ENCODE assay signal across 8 cellular contexts in genomic region chr1:212284744-212285684, GRCh38. TPM values are rescaled to one million over a fixed set of nuclear protein-coding genes. Genes with fewer than 3 reads are reported as not detected.
A peak's percentile ranks its signal among the peaks of the same experiment; 100 is the strongest.
DNase-seq lines count a peak whose midpoint lies in the region; ATAC-seq lines count a peak whose summit lies in the region.

Gene PPP2R5A (plus strand): TSS chr1:212285410. CDS start chr1:212286111, 701 bp downstream.

- peak within 1 kb of the TSS; percentile 95 to 97 for H3K27ac Mint-ChIP-seq in effector memory CD8-positive, alpha-beta T cell
- peak within 1 kb of the TSS; percentile 99 for H3K27ac Mint-ChIP-seq in memory B cell

- peak; percentile 100 for DNase-seq in COLO668 (lab: John Stamatoyannopoulos, UW; ENCODE audit: unreplicated experiment)
- DNase-seq in HT-29 (ENCODE audit: low spot score), result peak; percentile 98
- DNase-seq in NOMO-1 (lab: John Stamatoyannopoulos, UW; ENCODE audit: unreplicated experiment in 2 of 2), result peak; percentile 99
- peak; percentile 97 for DNase-seq in activated CD8-positive, alpha-beta memory T cell treated with anti-CD3 and anti-CD28 coated beads for 4 hours (ENCODE audit: low read depth in 2 of 2)
- DNase-seq in effector memory CD8-positive, alpha-beta T cell, result peak; percentile 96 to 97 (median 97)
- DNase-seq in memory B cell (ENCODE audit: low spot score in 2 of 2), result peak; percentile 92 to 97
- DNase-seq in stimulated activated CD8-positive, alpha-beta memory T cell treated with anti-CD3 and anti-CD28 coated beads, Interleukin-12 subunit alpha, Interleukin-12 subunit beta, amount 100 ng/mL, for 4 hours (ENCODE audit: low read depth), result peak; percentile 98

- H3K36me3 Mint-ChIP-seq in effector memory CD8-positive, alpha-beta T cell (ENCODE audit: insufficient read depth), result peaks cover 19% of the 10 kb centered on the region
- H3K36me3 Mint-ChIP-seq in memory B cell, result peaks cover 5% of the 10 kb centered on the region

- peak; percentile 85 for ATAC-seq in GM19468 (IDR thresholded peaks at IDR 0.05; ENCODE audit: extremely low read depth, unreplicated experiment)
- ATAC-seq in effector memory CD8-positive, alpha-beta T cell (replicated peaks), result peak; percentile 81
- ATAC-seq in memory B cell (ENCODE audit: low read depth), result peak; percentile 79

- H3K4me1 Mint-ChIP-seq in effector memory CD8-positive, alpha-beta T cell (ENCODE audit: low read depth in 2 of 2), result peaks cover 24 to 32% of the 10 kb centered on the region in 2 donors
- peaks cover 19% of the 10 kb centered on the region for H3K4me1 Mint-ChIP-seq in memory B cell

- no peaks in the 10 kb centered on the region for H3K9me3 Mint-ChIP-seq in effector memory CD8-positive, alpha-beta T cell
- no peaks in the 10 kb centered on the region for H3K9me3 Mint-ChIP-seq in memory B cell

- H3K27me3 Mint-ChIP-seq in effector memory CD8-positive, alpha-beta T cell, result no peaks in the 10 kb centered on the region
- no peaks in the 10 kb centered on the region for H3K27me3 Mint-ChIP-seq in memory B cell

- H3K4me3 Mint-ChIP-seq in effector memory CD8-positive, alpha-beta T cell, result peak within 1 kb of the TSS; percentile 93 to 95
- H3K4me3 Mint-ChIP-seq in memory B cell, result peak within 1 kb of the TSS; percentile 97

RNA-seq across cellular contexts. Expression of gene PPP2R5A, which starts in this region (rescaled TPM):
- total RNA-seq in HT-29 (2014; rRNA removed; shearing (Covaris generic)), result 36.1 and 42.1 TPM in 2 replicates

Comparison
In these comparisons a context has a peak if more than half of its experiments do, and no peak if none do; other contexts are left out.
1. Peak in every context shown above with its lines: DNase-seq and ATAC-seq.